In the genomic region with DNA sequence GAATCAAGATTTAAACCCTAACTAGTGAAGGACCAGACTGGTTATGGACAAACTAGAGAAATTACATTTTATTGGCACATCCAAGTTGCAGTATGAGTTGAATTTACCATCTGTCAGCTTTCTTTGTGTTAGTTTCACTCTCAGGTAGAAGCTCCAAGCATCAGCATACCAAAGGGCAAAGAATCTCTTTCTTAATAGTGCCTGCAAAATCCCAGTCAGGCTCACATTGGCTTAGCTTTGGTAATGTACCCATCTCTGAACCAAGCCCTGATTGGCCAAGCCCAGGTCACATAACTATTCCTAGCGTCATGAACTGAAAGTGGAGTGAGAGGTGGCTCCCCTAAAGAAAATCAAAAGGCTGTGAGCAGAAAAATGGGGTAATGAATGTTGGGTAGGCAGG, we compare ENCODE assay signal across 1 cellular context.
A peak's percentile ranks its signal among the peaks of the same experiment; 100 is the strongest.
TF ChIP-seq lines count a peak whose summit lies in the region.

No MANE protein-coding gene starts in this region.

TF ChIP-seq in GM12878, 131 proteins besides CTCF, POLR2A, EP300 and RAD21 (continued from another document):
- TF ChIP-seq IKZF1 (conservative IDR thresholded peaks at IDR 0.05) (peak; percentile 37; the same call in 1 of the 2 replicates), RBBP5 (conservative IDR thresholded peaks at IDR 0.05) (no peak), BACH1 (IDR thresholded peaks at IDR 0.05; ENCODE audit: borderline replicate concordance) (no peak), MEF2B (IDR thresholded peaks at IDR 0.05; ENCODE audit: partially characterized antibody, poor library complexity, severe bottlenecking) (no peak), NR2F1 (conservative IDR thresholded peaks at IDR 0.05) (no peak), BCL11A (IDR thresholded peaks at IDR 0.05; ENCODE audit: low read depth, low read length) (no peak), RUNX3 (IDR thresholded peaks at IDR 0.05; ENCODE audit: low read length) (no peak), KLF5 (IDR thresholded peaks at IDR 0.05; ENCODE audit: partially characterized antibody) (no peak), NR2C1 (IDR thresholded peaks at IDR 0.05) (no peak), BHLHE40 (IDR thresholded peaks at IDR 0.05; ENCODE audit: borderline replicate concordance in 1 of 2, low read depth in 2 of 2, low read length in 1 of 2) (peak in 1 of 2 experiments; percentile 12; a peak in 1 of 4 replicates), POLR2AphosphoS2 (IDR thresholded peaks at IDR 0.05; ENCODE audit: low read depth, low read length) (no peak), BRCA1 (IDR thresholded peaks at IDR 0.05; ENCODE audit: low read depth, low read length) (no peak), ATF7 (IDR thresholded peaks at IDR 0.05; ENCODE audit: low read depth) (peak; percentile 44; the same call in 1 of the 2 replicates), SREBF2 (IDR thresholded peaks at IDR 0.05; ENCODE audit: low read length) (no peak), NR2C2 (IDR thresholded peaks at IDR 0.05; ENCODE audit: borderline replicate concordance, control insufficient read depth, insufficient read length, low read depth) (no peak), TCF3 (IDR thresholded peaks at IDR 0.05; ENCODE audit: borderline replicate concordance, insufficient read depth, low read depth, low read length) (no peak), ZZZ3 (IDR thresholded peaks at IDR 0.05; ENCODE audit: control insufficient read depth, insufficient read length, low read depth) (no peak), MEF2A (IDR thresholded peaks at IDR 0.05; ENCODE audit: insufficient read depth, low read depth, low read length) (no peak), TARDBP (IDR thresholded peaks at IDR 0.05; ENCODE audit: borderline replicate concordance) (no peak), KDM1A (IDR thresholded peaks at IDR 0.05; ENCODE audit: borderline replicate concordance) (no peak), MTA2 (IDR thresholded peaks at IDR 0.05; ENCODE audit: low read depth) (peak; percentile 63; the same call in 1 of the 2 replicates), SUZ12 (IDR thresholded peaks at IDR 0.05; ENCODE audit: unreplicated experiment) (no peak), RCOR1 (conservative IDR thresholded peaks at IDR 0.05; ENCODE audit: low read depth, low read length) (no peak)
- TF ChIP-seq, protein P1, sequence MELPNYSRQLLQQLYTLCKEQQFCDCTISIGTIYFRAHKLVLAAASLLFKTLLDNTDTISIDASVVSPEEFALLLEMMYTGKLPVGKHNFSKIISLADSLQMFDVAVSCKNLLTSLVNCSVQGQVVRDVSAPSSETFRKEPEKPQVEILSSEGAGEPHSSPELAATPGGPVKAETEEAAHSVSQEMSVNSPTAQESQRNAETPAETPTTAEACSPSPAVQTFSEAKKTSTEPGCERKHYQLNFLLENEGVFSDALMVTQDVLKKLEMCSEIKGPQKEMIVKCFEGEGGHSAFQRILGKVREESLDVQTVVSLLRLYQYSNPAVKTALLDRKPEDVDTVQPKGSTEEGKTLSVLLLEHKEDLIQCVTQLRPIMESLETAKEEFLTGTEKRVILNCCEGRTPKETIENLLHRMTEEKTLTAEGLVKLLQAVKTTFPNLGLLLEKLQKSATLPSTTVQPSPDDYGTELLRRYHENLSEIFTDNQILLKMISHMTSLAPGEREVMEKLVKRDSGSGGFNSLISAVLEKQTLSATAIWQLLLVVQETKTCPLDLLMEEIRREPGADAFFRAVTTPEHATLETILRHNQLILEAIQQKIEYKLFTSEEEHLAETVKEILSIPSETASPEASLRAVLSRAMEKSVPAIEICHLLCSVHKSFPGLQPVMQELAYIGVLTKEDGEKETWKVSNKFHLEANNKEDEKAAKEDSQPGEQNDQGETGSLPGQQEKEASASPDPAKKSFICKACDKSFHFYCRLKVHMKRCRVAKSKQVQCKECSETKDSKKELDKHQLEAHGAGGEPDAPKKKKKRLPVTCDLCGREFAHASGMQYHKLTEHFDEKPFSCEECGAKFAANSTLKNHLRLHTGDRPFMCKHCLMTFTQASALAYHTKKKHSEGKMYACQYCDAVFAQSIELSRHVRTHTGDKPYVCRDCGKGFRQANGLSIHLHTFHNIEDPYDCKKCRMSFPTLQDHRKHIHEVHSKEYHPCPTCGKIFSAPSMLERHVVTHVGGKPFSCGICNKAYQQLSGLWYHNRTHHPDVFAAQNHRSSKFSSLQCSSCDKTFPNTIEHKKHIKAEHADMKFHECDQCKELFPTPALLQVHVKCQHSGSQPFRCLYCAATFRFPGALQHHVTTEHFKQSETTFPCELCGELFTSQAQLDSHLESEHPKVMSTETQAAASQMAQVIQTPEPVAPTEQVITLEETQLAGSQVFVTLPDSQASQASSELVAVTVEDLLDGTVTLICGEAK (IDR thresholded peaks at IDR 0.05; ENCODE audit: borderline replicate concordance): no peak
- TF ChIP-seq, protein P2, sequence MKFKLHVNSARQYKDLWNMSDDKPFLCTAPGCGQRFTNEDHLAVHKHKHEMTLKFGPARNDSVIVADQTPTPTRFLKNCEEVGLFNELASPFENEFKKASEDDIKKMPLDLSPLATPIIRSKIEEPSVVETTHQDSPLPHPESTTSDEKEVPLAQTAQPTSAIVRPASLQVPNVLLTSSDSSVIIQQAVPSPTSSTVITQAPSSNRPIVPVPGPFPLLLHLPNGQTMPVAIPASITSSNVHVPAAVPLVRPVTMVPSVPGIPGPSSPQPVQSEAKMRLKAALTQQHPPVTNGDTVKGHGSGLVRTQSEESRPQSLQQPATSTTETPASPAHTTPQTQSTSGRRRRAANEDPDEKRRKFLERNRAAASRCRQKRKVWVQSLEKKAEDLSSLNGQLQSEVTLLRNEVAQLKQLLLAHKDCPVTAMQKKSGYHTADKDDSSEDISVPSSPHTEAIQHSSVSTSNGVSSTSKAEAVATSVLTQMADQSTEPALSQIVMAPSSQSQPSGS (IDR thresholded peaks at IDR 0.05; ENCODE audit: low read length): no peak
- TF ChIP-seq, protein P3, sequence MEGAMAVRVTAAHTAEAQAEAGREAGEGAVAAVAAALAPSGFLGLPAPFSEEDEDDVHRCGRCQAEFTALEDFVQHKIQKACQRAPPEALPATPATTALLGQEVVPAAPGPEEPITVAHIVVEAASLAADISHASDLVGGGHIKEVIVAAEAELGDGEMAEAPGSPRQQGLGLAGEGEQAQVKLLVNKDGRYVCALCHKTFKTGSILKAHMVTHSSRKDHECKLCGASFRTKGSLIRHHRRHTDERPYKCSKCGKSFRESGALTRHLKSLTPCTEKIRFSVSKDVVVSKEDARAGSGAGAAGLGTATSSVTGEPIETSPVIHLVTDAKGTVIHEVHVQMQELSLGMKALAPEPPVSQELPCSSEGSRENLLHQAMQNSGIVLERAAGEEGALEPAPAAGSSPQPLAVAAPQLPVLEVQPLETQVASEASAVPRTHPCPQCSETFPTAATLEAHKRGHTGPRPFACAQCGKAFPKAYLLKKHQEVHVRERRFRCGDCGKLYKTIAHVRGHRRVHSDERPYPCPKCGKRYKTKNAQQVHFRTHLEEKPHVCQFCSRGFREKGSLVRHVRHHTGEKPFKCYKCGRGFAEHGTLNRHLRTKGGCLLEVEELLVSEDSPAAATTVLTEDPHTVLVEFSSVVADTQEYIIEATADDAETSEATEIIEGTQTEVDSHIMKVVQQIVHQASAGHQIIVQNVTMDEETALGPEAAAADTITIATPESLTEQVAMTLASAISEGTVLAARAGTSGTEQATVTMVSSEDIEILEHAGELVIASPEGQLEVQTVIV (IDR thresholded peaks at IDR 0.05; ENCODE audit: borderline replicate concordance, partially characterized antibody): no peak
- TF ChIP-seq, protein P4, sequence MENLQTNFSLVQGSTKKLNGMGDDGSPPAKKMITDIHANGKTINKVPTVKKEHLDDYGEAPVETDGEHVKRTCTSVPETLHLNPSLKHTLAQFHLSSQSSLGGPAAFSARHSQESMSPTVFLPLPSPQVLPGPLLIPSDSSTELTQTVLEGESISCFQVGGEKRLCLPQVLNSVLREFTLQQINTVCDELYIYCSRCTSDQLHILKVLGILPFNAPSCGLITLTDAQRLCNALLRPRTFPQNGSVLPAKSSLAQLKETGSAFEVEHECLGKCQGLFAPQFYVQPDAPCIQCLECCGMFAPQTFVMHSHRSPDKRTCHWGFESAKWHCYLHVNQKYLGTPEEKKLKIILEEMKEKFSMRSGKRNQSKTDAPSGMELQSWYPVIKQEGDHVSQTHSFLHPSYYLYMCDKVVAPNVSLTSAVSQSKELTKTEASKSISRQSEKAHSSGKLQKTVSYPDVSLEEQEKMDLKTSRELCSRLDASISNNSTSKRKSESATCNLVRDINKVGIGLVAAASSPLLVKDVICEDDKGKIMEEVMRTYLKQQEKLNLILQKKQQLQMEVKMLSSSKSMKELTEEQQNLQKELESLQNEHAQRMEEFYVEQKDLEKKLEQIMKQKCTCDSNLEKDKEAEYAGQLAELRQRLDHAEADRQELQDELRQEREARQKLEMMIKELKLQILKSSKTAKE (IDR thresholded peaks at IDR 0.05; ENCODE audit: low read depth, poor library complexity, severe bottlenecking): peak; percentile 57
- TF ChIP-seq, protein P5, sequence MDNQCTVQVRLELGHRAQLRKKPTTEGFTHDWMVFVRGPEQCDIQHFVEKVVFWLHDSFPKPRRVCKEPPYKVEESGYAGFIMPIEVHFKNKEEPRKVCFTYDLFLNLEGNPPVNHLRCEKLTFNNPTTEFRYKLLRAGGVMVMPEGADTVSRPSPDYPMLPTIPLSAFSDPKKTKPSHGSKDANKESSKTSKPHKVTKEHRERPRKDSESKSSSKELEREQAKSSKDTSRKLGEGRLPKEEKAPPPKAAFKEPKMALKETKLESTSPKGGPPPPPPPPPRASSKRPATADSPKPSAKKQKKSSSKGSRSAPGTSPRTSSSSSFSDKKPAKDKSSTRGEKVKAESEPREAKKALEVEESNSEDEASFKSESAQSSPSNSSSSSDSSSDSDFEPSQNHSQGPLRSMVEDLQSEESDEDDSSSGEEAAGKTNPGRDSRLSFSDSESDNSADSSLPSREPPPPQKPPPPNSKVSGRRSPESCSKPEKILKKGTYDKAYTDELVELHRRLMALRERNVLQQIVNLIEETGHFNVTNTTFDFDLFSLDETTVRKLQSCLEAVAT (IDR thresholded peaks at IDR 0.05): 0 out of 2 replicates have a peak, but pooled peaks have one; percentile 35
- TF ChIP-seq, protein P6, sequence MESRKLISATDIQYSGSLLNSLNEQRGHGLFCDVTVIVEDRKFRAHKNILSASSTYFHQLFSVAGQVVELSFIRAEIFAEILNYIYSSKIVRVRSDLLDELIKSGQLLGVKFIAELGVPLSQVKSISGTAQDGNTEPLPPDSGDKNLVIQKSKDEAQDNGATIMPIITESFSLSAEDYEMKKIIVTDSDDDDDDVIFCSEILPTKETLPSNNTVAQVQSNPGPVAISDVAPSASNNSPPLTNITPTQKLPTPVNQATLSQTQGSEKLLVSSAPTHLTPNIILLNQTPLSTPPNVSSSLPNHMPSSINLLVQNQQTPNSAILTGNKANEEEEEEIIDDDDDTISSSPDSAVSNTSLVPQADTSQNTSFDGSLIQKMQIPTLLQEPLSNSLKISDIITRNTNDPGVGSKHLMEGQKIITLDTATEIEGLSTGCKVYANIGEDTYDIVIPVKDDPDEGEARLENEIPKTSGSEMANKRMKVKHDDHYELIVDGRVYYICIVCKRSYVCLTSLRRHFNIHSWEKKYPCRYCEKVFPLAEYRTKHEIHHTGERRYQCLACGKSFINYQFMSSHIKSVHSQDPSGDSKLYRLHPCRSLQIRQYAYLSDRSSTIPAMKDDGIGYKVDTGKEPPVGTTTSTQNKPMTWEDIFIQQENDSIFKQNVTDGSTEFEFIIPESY (IDR thresholded peaks at IDR 0.05): no peak
- TF ChIP-seq, protein P7, sequence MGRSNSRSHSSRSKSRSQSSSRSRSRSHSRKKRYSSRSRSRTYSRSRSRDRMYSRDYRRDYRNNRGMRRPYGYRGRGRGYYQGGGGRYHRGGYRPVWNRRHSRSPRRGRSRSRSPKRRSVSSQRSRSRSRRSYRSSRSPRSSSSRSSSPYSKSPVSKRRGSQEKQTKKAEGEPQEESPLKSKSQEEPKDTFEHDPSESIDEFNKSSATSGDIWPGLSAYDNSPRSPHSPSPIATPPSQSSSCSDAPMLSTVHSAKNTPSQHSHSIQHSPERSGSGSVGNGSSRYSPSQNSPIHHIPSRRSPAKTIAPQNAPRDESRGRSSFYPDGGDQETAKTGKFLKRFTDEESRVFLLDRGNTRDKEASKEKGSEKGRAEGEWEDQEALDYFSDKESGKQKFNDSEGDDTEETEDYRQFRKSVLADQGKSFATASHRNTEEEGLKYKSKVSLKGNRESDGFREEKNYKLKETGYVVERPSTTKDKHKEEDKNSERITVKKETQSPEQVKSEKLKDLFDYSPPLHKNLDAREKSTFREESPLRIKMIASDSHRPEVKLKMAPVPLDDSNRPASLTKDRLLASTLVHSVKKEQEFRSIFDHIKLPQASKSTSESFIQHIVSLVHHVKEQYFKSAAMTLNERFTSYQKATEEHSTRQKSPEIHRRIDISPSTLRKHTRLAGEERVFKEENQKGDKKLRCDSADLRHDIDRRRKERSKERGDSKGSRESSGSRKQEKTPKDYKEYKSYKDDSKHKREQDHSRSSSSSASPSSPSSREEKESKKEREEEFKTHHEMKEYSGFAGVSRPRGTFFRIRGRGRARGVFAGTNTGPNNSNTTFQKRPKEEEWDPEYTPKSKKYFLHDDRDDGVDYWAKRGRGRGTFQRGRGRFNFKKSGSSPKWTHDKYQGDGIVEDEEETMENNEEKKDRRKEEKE (IDR thresholded peaks at IDR 0.05): no peak
